In the genomic region with DNA sequence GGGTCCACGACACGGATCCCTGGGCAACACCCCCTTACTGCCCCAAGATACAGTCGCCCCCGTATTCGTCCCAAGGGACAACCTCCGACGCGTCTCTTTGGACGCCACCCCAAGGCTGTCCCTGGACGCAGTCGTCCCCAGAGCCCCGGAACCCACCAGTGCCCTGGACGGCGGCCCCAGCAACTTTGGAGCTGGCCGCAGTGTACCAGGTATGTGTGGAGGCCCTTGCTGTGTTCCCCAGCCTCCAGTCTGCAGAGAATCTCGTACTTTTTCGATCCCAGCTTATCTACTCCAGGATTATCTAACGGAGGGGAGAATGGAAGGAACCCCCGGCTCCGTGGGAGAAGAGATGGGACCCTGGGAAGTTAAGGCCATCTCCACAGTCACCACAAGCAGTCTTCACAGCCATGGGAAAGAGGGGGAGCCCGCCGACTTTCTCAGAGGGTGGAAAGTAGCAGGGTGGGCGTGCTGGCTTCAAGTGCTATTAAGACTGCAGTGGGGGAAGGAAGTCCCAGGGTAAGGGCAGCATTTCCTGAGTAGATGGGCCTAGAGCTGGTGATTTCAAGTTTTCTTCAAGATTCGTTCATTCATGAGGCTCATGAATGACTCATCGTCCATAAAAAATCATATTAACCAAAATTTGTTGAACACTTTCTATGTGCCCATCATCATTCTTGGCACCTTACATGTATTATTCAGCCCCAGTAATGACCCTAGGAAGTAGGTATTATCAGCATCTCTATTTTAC, we compare ENCODE assay signal across 11 cellular contexts. TPM values are rescaled to one million over a fixed set of nuclear protein-coding genes. Genes with fewer than 3 reads are reported as not detected.
DNase-seq lines count a peak whose midpoint lies in the region; ATAC-seq and TF ChIP-seq lines count a peak whose summit lies in the region.
"Had no signal": no experiment of that assay in that cellular context is flagged by ENCODE, and none has a peak within 500 bp of the region (broad histone marks: within the 10 kb centered on the region; RNA-seq: fewer than 3 reads in every experiment).

No MANE protein-coding gene starts in this region.

- no peaks in the 10 kb centered on the region for H3K9me2 ChIP-seq in neural cell (ENCODE audit: insufficient read depth, low read length)

- no peak overlapping the region for H3K4me2 ChIP-seq in neural cell (ENCODE audit: low read length)

- H3K36me3 ChIP-seq in ACC112 (ENCODE audit: insufficient read depth, low read length) = no peaks in the 10 kb centered on the region
- H3K36me3 ChIP-seq in HUES64 (ENCODE audit: insufficient read depth, low read length) = no peaks in the 10 kb centered on the region
- no peaks in the 10 kb centered on the region for H3K36me3 ChIP-seq in endodermal cell (ENCODE audit: control insufficient read depth, insufficient read depth, low read length)
- H3K36me3 ChIP-seq in neural cell (ENCODE audit: insufficient read depth, low read length) = no peaks in the 10 kb centered on the region
- H3K36me3 ChIP-seq: ovary had no signal

- TF ChIP-seq RAD21 in neural cell (conservative IDR thresholded peaks at IDR 0.05) = no peak

- H4K20me1 ChIP-seq in neural cell (ENCODE audit: insufficient read depth) = no peaks in the 10 kb centered on the region

- H3K79me2 ChIP-seq in ACC112 (ENCODE audit: control insufficient read depth, insufficient read depth, low read length, unreplicated experiment) (no peaks in the 10 kb centered on the region), neural cell (replicated peaks; ENCODE audit: insufficient read depth, low read length) (no peaks in the 10 kb centered on the region)

- no peaks in the 10 kb centered on the region for H3K27me3 ChIP-seq in ACC112 (ENCODE audit: insufficient read depth, low read length)
- peaks cover 45% of the 10 kb centered on the region for H3K27me3 ChIP-seq in HUES64 (ENCODE audit: insufficient read depth, low read length)
- peaks cover 34% of the 10 kb centered on the region for H3K27me3 ChIP-seq in endodermal cell (ENCODE audit: control insufficient read depth, insufficient read depth, low read length, poor library complexity, severe bottlenecking)
- H3K27me3 ChIP-seq in neural cell (ENCODE audit: insufficient read depth, low read depth, low read length) = peaks cover 3% of the 10 kb centered on the region
- H3K27me3 ChIP-seq: ovary had no signal

- H2AFZ ChIP-seq in ACC112 (ENCODE audit: low read length, unreplicated experiment) (no peak overlapping the region), neural cell (ENCODE audit: low read depth, low read length) (no peak overlapping the region)

- no peaks in the 10 kb centered on the region for H3F3A ChIP-seq in neural cell (ENCODE audit: insufficient read depth, low read length, poor library complexity, severe bottlenecking)

- H3K9ac ChIP-seq in HUES64 (ENCODE audit: low read depth, low read length) = peak overlapping the region; percentile 58; the same call in 1 of the 2 replicates
- no peak overlapping the region for H3K9ac ChIP-seq in endodermal cell (ENCODE audit: extremely low read depth, low read length, poor library complexity, severe bottlenecking)
- H3K9ac ChIP-seq in neural cell (ENCODE audit: low read length) = no peak overlapping the region

- H3K4me1 Mint-ChIP-seq in endodermal cell = peaks cover 3% of the 10 kb centered on the region

- no peak overlapping the region for H3K27ac Mint-ChIP-seq in endodermal cell

- no peak for TF ChIP-seq EP300 in neural cell (conservative IDR thresholded peaks at IDR 0.05; ENCODE audit: poor library complexity, severe bottlenecking)

- H3K4me1 ChIP-seq in ACC112 (ENCODE audit: control insufficient read depth, insufficient read depth, low read length, unreplicated experiment) = peaks cover 34% of the 10 kb centered on the region
- H3K4me1 ChIP-seq in HUES64 (ENCODE audit: insufficient read depth, low read length) = peaks cover 4% of the 10 kb centered on the region
- H3K4me1 ChIP-seq in endodermal cell (ENCODE audit: control insufficient read depth, insufficient read depth, low read length) = no peaks in the 10 kb centered on the region

- no peak overlapping the region for H3K27ac ChIP-seq in ACC112 (ENCODE audit: low read depth, low read length)
- no peak overlapping the region for H3K27ac ChIP-seq in HUES64 (ENCODE audit: low read depth, low read length)
- no peak overlapping the region for H3K27ac ChIP-seq in endodermal cell (ENCODE audit: low read depth, low read length)
- H3K27ac ChIP-seq in neural cell (ENCODE audit: low read length) = no peak overlapping the region
- H3K27ac ChIP-seq: ovary had no signal

- 82% methylated on average over 22 of the region's 25 CpGs for WGBS in HUES64
- WGBS in endodermal cell (ENCODE audit: insufficient coverage in 1 of 2, insufficient read length in 1 of 2), 2 experiments = 90 to 91% methylated on average over 21 to 25 of the region's 25 CpGs

- H3K4me3 ChIP-seq in ACC112 (ENCODE audit: low read depth, low read length) (peak overlapping the region; percentile 79), HUES64 (ENCODE audit: low read length) (peak overlapping the region; percentile 35), endodermal cell (ENCODE audit: low read length) (no peak overlapping the region), neural cell (ENCODE audit: low read length) (peak overlapping the region; percentile 77)

- peak overlapping the region; percentile 37 for H3K4me3 Mint-ChIP-seq in endodermal cell

- no peaks in the 10 kb centered on the region for H3K36me3 Mint-ChIP-seq in endodermal cell (ENCODE audit: low read depth)

- TF ChIP-seq CTCF in endodermal cell (conservative IDR thresholded peaks at IDR 0.05) (no peak), neural cell (IDR thresholded peaks at IDR 0.05; ENCODE audit: poor library complexity, severe bottlenecking) (no peak)

- ATAC-seq in HG03571 (IDR thresholded peaks at IDR 0.05; ENCODE audit: unreplicated experiment) = no peak
- no peak for ATAC-seq in GM18909 (IDR thresholded peaks at IDR 0.05; ENCODE audit: poor library complexity, unreplicated experiment)

- H3K27me3 Mint-ChIP-seq in endodermal cell (ENCODE audit: insufficient read depth) = peaks cover 62% of the 10 kb centered on the region

- DNase-seq in endodermal cell = no peak
- DNase-seq in NOMO-1 treated with dmso at 0.1 percent for 144 hours (lab: John Stamatoyannopoulos, UW; ENCODE audit: unreplicated experiment) = no peak
- DNase-seq in amygdala (lab: John Stamatoyannopoulos, UW) = no peak

- H3K9me3 ChIP-seq in HUES64 (ENCODE audit: insufficient read depth, low read depth, low read length) = no peaks in the 10 kb centered on the region
- no peaks in the 10 kb centered on the region for H3K9me3 ChIP-seq in endodermal cell (ENCODE audit: control insufficient read depth, low read length)
- no peaks in the 10 kb centered on the region for H3K9me3 ChIP-seq in neural cell (ENCODE audit: low read length)
- H3K9me3 ChIP-seq: ovary had no signal

- no peaks in the 10 kb centered on the region for H3K9me3 Mint-ChIP-seq in endodermal cell

TF ChIP-seq in neural cell, 6 proteins besides CTCF, POLR2A, EP300 and RAD21:
- no peak for TF ChIP-seq EZH2 (IDR thresholded peaks at IDR 0.05; ENCODE audit: borderline replicate concordance, insufficient read depth, low read length, poor library complexity, severe bottlenecking)
- TF ChIP-seq SMC3 (conservative IDR thresholded peaks at IDR 0.05; ENCODE audit: poor library complexity) = no peak
- no peak for TF ChIP-seq MXI1 (conservative IDR thresholded peaks at IDR 0.05; ENCODE audit: poor library complexity, severe bottlenecking)
- TF ChIP-seq, protein P1, sequence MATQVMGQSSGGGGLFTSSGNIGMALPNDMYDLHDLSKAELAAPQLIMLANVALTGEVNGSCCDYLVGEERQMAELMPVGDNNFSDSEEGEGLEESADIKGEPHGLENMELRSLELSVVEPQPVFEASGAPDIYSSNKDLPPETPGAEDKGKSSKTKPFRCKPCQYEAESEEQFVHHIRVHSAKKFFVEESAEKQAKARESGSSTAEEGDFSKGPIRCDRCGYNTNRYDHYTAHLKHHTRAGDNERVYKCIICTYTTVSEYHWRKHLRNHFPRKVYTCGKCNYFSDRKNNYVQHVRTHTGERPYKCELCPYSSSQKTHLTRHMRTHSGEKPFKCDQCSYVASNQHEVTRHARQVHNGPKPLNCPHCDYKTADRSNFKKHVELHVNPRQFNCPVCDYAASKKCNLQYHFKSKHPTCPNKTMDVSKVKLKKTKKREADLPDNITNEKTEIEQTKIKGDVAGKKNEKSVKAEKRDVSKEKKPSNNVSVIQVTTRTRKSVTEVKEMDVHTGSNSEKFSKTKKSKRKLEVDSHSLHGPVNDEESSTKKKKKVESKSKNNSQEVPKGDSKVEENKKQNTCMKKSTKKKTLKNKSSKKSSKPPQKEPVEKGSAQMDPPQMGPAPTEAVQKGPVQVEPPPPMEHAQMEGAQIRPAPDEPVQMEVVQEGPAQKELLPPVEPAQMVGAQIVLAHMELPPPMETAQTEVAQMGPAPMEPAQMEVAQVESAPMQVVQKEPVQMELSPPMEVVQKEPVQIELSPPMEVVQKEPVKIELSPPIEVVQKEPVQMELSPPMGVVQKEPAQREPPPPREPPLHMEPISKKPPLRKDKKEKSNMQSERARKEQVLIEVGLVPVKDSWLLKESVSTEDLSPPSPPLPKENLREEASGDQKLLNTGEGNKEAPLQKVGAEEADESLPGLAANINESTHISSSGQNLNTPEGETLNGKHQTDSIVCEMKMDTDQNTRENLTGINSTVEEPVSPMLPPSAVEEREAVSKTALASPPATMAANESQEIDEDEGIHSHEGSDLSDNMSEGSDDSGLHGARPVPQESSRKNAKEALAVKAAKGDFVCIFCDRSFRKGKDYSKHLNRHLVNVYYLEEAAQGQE (IDR thresholded peaks at IDR 0.05; ENCODE audit: borderline replicate concordance) = no peak
- no peak for TF ChIP-seq POLR2AphosphoS5 (IDR thresholded peaks at IDR 0.05)
- TF ChIP-seq TAF1 (IDR thresholded peaks at IDR 0.05; ENCODE audit: low read depth) = no peak

RNA-seq across cellular contexts. Expression of gene MESP2, which starts 1.1 kb away (rescaled TPM):
- polyA plus RNA-seq in HUES64 (2013, experiment 1 of 2) = 0.70 TPM
- 0.32 TPM for polyA plus RNA-seq in HUES64 (2013, experiment 2 of 2)
- 1 to 10 TPM in 1 of 2 donors, under 1 TPM in 1; 0.22 to 1.3 TPM for total RNA-seq in endodermal cell
- 0.68 TPM for polyA plus RNA-seq in endodermal cell (2013, experiment 1 of 2)
- polyA plus RNA-seq in endodermal cell (2013, experiment 2 of 2) = 0.54 TPM
- polyA plus RNA-seq in neural cell = not detected in 2 replicates
- polyA minus RNA-seq in neural cell = not detected in 2 replicates
- total RNA-seq: dermis blood vessel endothelial cell; ovary; T-helper 1 cell treated with Interleukin-12 subunit alpha and Interleukin-12 subunit beta and Interleukin-4 antibody, amounts not matched to agents 30 ng/mL and 1 ng/mL, for 36 hours had no signal

RNA-seq across cellular contexts. Expression of gene MESP1, which starts 26.2 kb away (rescaled TPM):
- polyA plus RNA-seq in HUES64 (2013, experiment 1 of 2) = 0.55 TPM
- 0.57 TPM for polyA plus RNA-seq in HUES64 (2013, experiment 2 of 2)
- total RNA-seq in endodermal cell = under 1 TPM in 1 of 2 donors, not detected in 1; 0.22 TPM
- polyA plus RNA-seq in endodermal cell (2013, experiment 1 of 2) = 0.71 TPM
- 1.6 TPM for polyA plus RNA-seq in endodermal cell (2013, experiment 2 of 2)
- 4.8 and 5.5 TPM in 2 replicates for polyA plus RNA-seq in neural cell
- 1.7 and 2.0 TPM in 2 replicates for polyA minus RNA-seq in neural cell

RNA-seq across cellular contexts. Expression of gene ANPEP, which starts 37.4 kb away (rescaled TPM):
- polyA plus RNA-seq in HUES64 (2013, experiment 1 of 2) = 2.2 TPM
- 3.7 TPM for polyA plus RNA-seq in HUES64 (2013, experiment 2 of 2)
- total RNA-seq in endodermal cell = 1 to 10 TPM in 1 of 2 donors, under 1 TPM in 1; 0.95 to 3.3 TPM
- polyA plus RNA-seq in endodermal cell (2013, experiment 1 of 2) = 2.0 TPM
- polyA plus RNA-seq in endodermal cell (2013, experiment 2 of 2) = 2.2 TPM
- not detected in 2 replicates for polyA plus RNA-seq in neural cell
- not detected in 2 replicates for polyA minus RNA-seq in neural cell
